ENCODE assay signal across 1 cellular context in the genomic region with DNA sequence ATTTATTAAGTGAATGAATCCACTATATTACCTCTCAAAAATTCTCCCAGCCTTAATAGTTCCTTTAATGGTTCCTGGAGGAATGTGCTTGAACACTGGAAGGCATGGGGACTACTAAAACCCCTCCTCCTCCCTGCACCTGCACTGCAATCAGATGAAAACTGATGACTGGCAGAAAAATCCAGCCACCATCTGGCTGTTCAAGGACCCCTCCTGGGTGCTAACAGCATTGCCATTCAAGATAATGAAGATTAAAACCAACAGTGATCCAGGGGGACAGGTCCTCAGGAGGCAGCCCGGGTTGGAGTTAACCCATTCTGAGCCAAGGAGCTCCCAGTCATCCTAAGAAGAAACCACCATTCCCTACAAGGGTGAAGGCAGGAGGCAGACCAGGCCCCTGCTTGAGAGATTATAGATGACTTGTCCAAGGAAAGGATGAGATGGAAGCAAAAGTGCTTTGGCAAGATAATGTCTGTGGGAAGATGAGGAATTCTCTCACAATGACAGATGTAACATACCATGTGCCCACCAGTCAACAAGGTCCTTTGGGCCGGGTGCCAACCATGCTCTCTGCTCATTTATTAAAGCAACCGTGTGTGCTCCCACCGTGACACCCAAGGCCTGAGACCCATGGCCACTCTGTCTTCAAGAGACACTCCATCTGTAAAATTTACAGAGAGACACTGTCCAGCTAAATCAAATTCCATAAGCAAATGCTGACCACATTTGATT.
TF ChIP-seq lines count a peak whose summit lies in the region.

No MANE protein-coding gene starts in this region.

TF ChIP-seq in GM23338, 12 proteins besides CTCF, POLR2A, EP300 and RAD21 (continued from another document):
- TF ChIP-seq, protein P1, sequence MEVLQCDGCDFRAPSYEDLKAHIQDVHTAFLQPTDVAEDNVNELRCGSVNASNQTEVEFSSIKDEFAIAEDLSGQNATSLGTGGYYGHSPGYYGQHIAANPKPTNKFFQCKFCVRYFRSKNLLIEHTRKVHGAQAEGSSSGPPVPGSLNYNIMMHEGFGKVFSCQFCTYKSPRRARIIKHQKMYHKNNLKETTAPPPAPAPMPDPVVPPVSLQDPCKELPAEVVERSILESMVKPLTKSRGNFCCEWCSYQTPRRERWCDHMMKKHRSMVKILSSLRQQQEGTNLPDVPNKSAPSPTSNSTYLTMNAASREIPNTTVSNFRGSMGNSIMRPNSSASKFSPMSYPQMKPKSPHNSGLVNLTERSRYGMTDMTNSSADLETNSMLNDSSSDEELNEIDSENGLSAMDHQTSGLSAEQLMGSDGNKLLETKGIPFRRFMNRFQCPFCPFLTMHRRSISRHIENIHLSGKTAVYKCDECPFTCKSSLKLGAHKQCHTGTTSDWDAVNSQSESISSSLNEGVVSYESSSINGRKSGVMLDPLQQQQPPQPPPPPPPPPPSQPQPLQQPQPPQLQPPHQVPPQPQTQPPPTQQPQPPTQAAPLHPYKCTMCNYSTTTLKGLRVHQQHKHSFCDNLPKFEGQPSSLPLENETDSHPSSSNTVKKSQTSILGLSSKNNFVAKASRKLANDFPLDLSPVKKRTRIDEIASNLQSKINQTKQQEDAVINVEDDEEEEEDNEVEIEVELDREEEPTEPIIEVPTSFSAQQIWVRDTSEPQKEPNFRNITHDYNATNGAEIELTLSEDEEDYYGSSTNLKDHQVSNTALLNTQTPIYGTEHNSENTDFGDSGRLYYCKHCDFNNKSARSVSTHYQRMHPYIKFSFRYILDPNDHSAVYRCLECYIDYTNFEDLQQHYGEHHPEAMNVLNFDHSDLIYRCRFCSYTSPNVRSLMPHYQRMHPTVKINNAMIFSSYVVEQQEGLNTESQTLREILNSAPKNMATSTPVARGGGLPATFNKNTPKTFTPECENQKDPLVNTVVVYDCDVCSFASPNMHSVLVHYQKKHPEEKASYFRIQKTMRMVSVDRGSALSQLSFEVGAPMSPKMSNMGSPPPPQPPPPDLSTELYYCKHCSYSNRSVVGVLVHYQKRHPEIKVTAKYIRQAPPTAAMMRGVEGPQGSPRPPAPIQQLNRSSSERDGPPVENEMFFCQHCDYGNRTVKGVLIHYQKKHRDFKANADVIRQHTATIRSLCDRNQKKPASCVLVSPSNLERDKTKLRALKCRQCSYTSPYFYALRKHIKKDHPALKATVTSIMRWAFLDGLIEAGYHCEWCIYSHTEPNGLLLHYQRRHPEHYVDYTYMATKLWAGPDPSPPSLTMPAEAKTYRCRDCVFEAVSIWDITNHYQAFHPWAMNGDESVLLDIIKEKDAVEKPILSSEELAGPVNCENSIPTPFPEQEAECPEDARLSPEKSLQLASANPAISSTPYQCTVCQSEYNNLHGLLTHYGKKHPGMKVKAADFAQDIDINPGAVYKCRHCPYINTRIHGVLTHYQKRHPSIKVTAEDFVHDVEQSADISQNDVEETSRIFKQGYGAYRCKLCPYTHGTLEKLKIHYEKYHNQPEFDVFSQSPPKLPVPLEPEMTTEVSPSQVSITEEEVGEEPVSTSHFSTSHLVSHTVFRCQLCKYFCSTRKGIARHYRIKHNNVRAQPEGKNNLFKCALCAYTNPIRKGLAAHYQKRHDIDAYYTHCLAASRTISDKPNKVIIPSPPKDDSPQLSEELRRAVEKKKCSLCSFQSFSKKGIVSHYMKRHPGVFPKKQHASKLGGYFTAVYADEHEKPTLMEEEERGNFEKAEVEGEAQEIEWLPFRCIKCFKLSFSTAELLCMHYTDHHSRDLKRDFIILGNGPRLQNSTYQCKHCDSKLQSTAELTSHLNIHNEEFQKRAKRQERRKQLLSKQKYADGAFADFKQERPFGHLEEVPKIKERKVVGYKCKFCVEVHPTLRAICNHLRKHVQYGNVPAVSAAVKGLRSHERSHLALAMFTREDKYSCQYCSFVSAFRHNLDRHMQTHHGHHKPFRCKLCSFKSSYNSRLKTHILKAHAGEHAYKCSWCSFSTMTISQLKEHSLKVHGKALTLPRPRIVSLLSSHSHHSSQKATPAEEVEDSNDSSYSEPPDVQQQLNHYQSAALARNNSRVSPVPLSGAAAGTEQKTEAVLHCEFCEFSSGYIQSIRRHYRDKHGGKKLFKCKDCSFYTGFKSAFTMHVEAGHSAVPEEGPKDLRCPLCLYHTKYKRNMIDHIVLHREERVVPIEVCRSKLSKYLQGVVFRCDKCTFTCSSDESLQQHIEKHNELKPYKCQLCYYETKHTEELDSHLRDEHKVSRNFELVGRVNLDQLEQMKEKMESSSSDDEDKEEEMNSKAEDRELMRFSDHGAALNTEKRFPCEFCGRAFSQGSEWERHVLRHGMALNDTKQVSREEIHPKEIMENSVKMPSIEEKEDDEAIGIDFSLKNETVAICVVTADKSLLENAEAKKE (CRISPR knock-in tag; IDR thresholded peaks at IDR 0.05): 0 out of 2 replicates have a peak, but pooled peaks have one; percentile 36
- no peak for TF ChIP-seq ETS1 (IDR thresholded peaks at IDR 0.05)
- TF ChIP-seq, protein P2, sequence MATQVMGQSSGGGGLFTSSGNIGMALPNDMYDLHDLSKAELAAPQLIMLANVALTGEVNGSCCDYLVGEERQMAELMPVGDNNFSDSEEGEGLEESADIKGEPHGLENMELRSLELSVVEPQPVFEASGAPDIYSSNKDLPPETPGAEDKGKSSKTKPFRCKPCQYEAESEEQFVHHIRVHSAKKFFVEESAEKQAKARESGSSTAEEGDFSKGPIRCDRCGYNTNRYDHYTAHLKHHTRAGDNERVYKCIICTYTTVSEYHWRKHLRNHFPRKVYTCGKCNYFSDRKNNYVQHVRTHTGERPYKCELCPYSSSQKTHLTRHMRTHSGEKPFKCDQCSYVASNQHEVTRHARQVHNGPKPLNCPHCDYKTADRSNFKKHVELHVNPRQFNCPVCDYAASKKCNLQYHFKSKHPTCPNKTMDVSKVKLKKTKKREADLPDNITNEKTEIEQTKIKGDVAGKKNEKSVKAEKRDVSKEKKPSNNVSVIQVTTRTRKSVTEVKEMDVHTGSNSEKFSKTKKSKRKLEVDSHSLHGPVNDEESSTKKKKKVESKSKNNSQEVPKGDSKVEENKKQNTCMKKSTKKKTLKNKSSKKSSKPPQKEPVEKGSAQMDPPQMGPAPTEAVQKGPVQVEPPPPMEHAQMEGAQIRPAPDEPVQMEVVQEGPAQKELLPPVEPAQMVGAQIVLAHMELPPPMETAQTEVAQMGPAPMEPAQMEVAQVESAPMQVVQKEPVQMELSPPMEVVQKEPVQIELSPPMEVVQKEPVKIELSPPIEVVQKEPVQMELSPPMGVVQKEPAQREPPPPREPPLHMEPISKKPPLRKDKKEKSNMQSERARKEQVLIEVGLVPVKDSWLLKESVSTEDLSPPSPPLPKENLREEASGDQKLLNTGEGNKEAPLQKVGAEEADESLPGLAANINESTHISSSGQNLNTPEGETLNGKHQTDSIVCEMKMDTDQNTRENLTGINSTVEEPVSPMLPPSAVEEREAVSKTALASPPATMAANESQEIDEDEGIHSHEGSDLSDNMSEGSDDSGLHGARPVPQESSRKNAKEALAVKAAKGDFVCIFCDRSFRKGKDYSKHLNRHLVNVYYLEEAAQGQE (IDR thresholded peaks at IDR 0.05; ENCODE audit: unreplicated experiment): no peak
